ENCODE assay signal across 8 cellular contexts in the genomic region with DNA sequence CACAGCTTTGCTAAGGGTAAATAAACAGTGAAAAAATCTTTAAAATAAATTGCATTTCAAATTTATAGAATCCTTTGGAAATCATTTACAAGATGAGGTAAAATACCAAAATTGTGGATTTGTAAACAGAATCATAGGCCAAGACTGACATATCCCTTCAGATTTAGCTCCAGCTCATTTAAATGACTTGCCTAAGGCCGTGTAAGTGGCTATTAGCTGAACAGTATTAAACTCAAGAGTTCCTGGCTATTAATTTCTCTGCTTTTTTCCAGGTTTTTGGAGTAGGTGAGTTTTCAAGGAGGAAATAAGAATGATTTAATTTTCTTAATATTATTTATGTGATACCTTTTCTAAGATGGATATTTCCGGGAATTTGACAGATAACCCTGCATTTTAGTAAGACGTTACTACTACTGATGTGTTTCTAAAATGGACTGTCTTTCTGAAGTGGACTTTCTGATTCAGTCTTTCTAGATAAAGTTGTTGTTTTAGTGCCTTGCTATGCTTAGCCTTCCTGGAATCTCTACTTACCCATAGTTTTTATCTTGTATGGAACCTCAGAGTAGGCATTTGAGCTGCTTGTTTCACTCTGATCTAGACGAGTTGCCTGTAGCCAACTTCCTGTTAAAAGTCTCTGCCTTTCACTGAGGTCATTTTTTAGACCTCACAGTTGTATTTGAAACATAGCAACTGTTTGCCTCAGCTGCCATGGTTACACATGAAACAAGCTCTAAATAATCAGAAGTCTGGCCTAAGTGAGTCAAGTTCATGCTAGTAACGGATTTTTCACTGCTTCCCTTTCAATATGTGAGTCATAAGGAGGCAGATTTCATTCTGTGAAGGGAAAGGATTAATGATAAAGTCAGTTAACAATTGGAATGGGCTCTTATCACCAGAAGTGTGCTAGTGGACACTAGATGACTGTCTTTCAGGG.
A peak's percentile ranks its signal among the peaks of the same experiment; 100 is the strongest.
DNase-seq lines count a peak whose midpoint lies in the region; ATAC-seq and TF ChIP-seq lines count a peak whose summit lies in the region.

No MANE protein-coding gene starts in this region.

- H3K4me3 Mint-ChIP-seq in nephron = no peak overlapping the region

- peaks cover 28% of the 10 kb centered on the region for H3K4me1 Mint-ChIP-seq in nephron

- no peaks in the 10 kb centered on the region for H3K27me3 Mint-ChIP-seq in nephron (ENCODE audit: low read depth)

- no peak for TF ChIP-seq CTCF in nephron (IDR thresholded peaks at IDR 0.05; ENCODE audit: unreplicated experiment in 3 of 3)

- ATAC-seq in GM21390 (IDR thresholded peaks at IDR 0.05; ENCODE audit: unreplicated experiment) = peak; percentile 97
- ATAC-seq in activated CD4-positive, CD25-positive, alpha-beta regulatory T cell treated with anti-CD3 and anti-CD28 coated beads, Interleukin-2, amount 50 U/mL, for 24 hours = peak; percentile 96 to 97

- DNase-seq in Daoy (ENCODE audit: low read depth) (peak; percentile 84), HS-27A (ENCODE audit: low read depth) (peak; percentile 83), epidermal melanocyte (ENCODE audit: insufficient read length, low spot score) (peak; percentile 59), COLO668 (lab: John Stamatoyannopoulos, UW; ENCODE audit: unreplicated experiment) (no peak), NCI-H1092 treated with DMSO at 0.1 percent for 48 hours (lab: John Stamatoyannopoulos, UW) (no peak)

- H3K36me3 Mint-ChIP-seq in nephron (ENCODE audit: low read depth) = peaks cover 78% of the 10 kb centered on the region

- H3K27ac Mint-ChIP-seq in nephron = peak overlapping the region; percentile 78 to 89 (median 80)

- H3K9me3 Mint-ChIP-seq in nephron = no peaks in the 10 kb centered on the region

Comparison
In these comparisons a context has a peak if more than half of its experiments do, and no peak if none do; other contexts are left out.
1. DNase-seq: peak in Daoy (single experiment), HS-27A (single experiment) and epidermal melanocyte (single experiment); none in COLO668 (single experiment) and NCI-H1092 treated with DMSO at 0.1 percent for 48 hours (single experiment).